In genomic region chr2:226798422-226799210, GRCh38 we compare ENCODE assay signal across 1 cellular context.
TF ChIP-seq lines count a peak whose summit lies in the region.

No MANE protein-coding gene starts in this region.

TF ChIP-seq in HepG2, 621 proteins besides CTCF, POLR2A, EP300 and RAD21 (continued from another document):
- TF ChIP-seq, protein P1, sequence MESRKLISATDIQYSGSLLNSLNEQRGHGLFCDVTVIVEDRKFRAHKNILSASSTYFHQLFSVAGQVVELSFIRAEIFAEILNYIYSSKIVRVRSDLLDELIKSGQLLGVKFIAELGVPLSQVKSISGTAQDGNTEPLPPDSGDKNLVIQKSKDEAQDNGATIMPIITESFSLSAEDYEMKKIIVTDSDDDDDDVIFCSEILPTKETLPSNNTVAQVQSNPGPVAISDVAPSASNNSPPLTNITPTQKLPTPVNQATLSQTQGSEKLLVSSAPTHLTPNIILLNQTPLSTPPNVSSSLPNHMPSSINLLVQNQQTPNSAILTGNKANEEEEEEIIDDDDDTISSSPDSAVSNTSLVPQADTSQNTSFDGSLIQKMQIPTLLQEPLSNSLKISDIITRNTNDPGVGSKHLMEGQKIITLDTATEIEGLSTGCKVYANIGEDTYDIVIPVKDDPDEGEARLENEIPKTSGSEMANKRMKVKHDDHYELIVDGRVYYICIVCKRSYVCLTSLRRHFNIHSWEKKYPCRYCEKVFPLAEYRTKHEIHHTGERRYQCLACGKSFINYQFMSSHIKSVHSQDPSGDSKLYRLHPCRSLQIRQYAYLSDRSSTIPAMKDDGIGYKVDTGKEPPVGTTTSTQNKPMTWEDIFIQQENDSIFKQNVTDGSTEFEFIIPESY (CRISPR knock-in tag; IDR thresholded peaks at IDR 0.05), result 0 out of 2 replicates have a peak, but pooled peaks have one; percentile 8
- TF ChIP-seq FLYWCH1 (CRISPR knock-in tag; IDR thresholded peaks at IDR 0.05) (0 out of 2 replicates have a peak, but pooled peaks have one; percentile 33), ZBTB4 (CRISPR knock-in tag; IDR thresholded peaks at IDR 0.05; ENCODE audit: borderline replicate concordance) (no peak), ZMYM3 (CRISPR knock-in tag; IDR thresholded peaks at IDR 0.05) (0 out of 2 replicates have a peak, but pooled peaks have one; percentile 12), ZNF17 (CRISPR knock-in tag; IDR thresholded peaks at IDR 0.05) (no peak), MAX (IDR thresholded peaks at IDR 0.05) (0 out of 2 replicates have a peak, but pooled peaks have one; percentile 14), ARHGAP35 (CRISPR knock-in tag; IDR thresholded peaks at IDR 0.05; ENCODE audit: borderline replicate concordance) (peak; percentile 68; the same call in 1 of the 2 replicates), TBX2 (CRISPR knock-in tag; IDR thresholded peaks at IDR 0.05; ENCODE audit: borderline replicate concordance) (0 out of 2 replicates have a peak, but pooled peaks have one; percentile 11), YEATS2 (CRISPR knock-in tag; IDR thresholded peaks at IDR 0.05; ENCODE audit: borderline replicate concordance) (no peak), ZNF687 (CRISPR knock-in tag; IDR thresholded peaks at IDR 0.05) (peak; percentile 1), NFKBIZ (CRISPR knock-in tag; IDR thresholded peaks at IDR 0.05) (no peak)
- TF ChIP-seq, protein P2, sequence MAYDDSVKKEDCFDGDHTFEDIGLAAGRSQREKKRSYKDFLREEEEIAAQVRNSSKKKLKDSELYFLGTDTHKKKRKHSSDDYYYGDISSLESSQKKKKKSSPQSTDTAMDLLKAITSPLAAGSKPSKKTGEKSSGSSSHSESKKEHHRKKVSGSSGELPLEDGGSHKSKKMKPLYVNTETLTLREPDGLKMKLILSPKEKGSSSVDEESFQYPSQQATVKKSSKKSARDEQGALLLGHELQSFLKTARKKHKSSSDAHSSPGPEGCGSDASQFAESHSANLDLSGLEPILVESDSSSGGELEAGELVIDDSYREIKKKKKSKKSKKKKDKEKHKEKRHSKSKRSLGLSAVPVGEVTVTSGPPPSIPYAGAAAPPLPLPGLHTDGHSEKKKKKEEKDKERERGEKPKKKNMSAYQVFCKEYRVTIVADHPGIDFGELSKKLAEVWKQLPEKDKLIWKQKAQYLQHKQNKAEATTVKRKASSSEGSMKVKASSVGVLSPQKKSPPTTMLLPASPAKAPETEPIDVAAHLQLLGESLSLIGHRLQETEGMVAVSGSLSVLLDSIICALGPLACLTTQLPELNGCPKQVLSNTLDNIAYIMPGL (CRISPR knock-in tag; IDR thresholded peaks at IDR 0.05; ENCODE audit: borderline replicate concordance in 1 of 2, low read depth in 1 of 2), result peak in 1 of 2 experiments; percentile 30; a peak in 1 of 4 replicates
- TF ChIP-seq, protein P3, sequence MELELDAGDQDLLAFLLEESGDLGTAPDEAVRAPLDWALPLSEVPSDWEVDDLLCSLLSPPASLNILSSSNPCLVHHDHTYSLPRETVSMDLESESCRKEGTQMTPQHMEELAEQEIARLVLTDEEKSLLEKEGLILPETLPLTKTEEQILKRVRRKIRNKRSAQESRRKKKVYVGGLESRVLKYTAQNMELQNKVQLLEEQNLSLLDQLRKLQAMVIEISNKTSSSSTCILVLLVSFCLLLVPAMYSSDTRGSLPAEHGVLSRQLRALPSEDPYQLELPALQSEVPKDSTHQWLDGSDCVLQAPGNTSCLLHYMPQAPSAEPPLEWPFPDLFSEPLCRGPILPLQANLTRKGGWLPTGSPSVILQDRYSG (CRISPR knock-in tag; IDR thresholded peaks at IDR 0.05), result no peak
